Comparison of ENCODE assay signal across 13 cellular contexts in genomic region chr22:50485221-50486131, GRCh38. TPM values are rescaled to one million over a fixed set of nuclear protein-coding genes. Genes with fewer than 3 reads are reported as not detected.
DNase-seq lines count a peak whose midpoint lies in the region; ATAC-seq, FAIRE-seq and TF ChIP-seq lines count a peak whose summit lies in the region.
"Had no signal": no experiment of that assay in that cellular context is flagged by ENCODE, and none has a peak within 500 bp of the region (broad histone marks: within the 10 kb centered on the region; RNA-seq: fewer than 3 reads in every experiment).

No MANE protein-coding gene starts in this region.

- no peak overlapping the region for H2BK120ac ChIP-seq in trophoblast cell (ENCODE audit: insufficient read depth, low read length, poor library complexity)

- H4K91ac ChIP-seq in trophoblast cell (ENCODE audit: low read depth, low read length), result no peak overlapping the region

- peaks cover 2% of the 10 kb centered on the region for H3K9me3 ChIP-seq in trophoblast cell (ENCODE audit: insufficient read depth, low read depth, low read length)
- H3K9me3 ChIP-seq: suprapubic skin had no signal

- peaks cover 4% of the 10 kb centered on the region for H3K27me3 ChIP-seq in bronchial epithelial cell (ENCODE audit: control insufficient read depth, insufficient read depth, low read length)
- H3K27me3 ChIP-seq in trophoblast cell (ENCODE audit: insufficient read depth, low read length), result peaks cover 11% of the 10 kb centered on the region

- no peak overlapping the region for H3K4ac ChIP-seq in trophoblast cell (ENCODE audit: low read depth, low read length)

- no peak overlapping the region for H3K27ac ChIP-seq in trophoblast cell (ENCODE audit: low read depth, low read length)
- H3K27ac ChIP-seq: suprapubic skin had no signal

- no peak overlapping the region for H3K14ac ChIP-seq in trophoblast cell (ENCODE audit: low read length)

- no peak overlapping the region for H2BK12ac ChIP-seq in trophoblast cell (ENCODE audit: low read length)

- in situ Hi-C loops in Caki2 (cut with HindIII; ENCODE audit: low pct_unique_long_range_greater_than_20kb, low sequenced_read_pairs) (no loop called here), GM13977 (cut with MboI; ENCODE audit: low pct_unique_long_range_greater_than_20kb, low sequenced_read_pairs, unreplicated experiment) (no loop called here)

- POLR2A ChIA-PET in HEK293T (lab: Yijun Ruan, JAX), result interaction anchor here (1.3 to 1.5 kb wide), 3 partner anchors 13 to 40 kb away, joined by 4 to 5 read pairs (median 4); partner anchors contain the start of genes LMF2, NCAPH2 and SCO2

- ATAC-seq in GM19395 (IDR thresholded peaks at IDR 0.05; ENCODE audit: unreplicated experiment), result no peak
- ATAC-seq: naive thymus-derived CD8-positive, alpha-beta T cell had no signal

- H3K4me2 ChIP-seq in trophoblast cell (ENCODE audit: low read length), result no peak overlapping the region

- TF ChIP-seq CTCF in bronchial epithelial cell (IDR thresholded peaks at IDR 0.05; ENCODE audit: insufficient read depth, low read length, severe bottlenecking) (peak; percentile 13), GM13977 (IDR thresholded peaks at IDR 0.05; ENCODE audit: extremely low read depth, insufficient read depth, missing control alignments) (no peak)

- H2BK5ac ChIP-seq in trophoblast cell (ENCODE audit: low read depth, low read length, poor library complexity), result no peak overlapping the region

- peaks cover 2% of the 10 kb centered on the region for H3K79me2 ChIP-seq in trophoblast cell (ENCODE audit: control insufficient read depth, insufficient read depth, low read length, poor library complexity)

- no peak overlapping the region for H3K18ac ChIP-seq in trophoblast cell (ENCODE audit: low read length)

- H4K12ac ChIP-seq in trophoblast cell (ENCODE audit: low read depth, low read length), result no peak overlapping the region

- no peak for FAIRE-seq in bronchial epithelial cell (lab: Jason Lieb, UNC)

- peaks cover 4% of the 10 kb centered on the region in 2 experiments for H3K4me1 ChIP-seq in trophoblast cell (ENCODE audit: control insufficient read depth in 1 of 2, insufficient read depth in 2 of 2, low read length in 2 of 2)

- DNase-seq in Caki2 (ENCODE audit: low read depth) (peak; percentile 32), HEK293T (ENCODE audit: extremely low spot score) (no peak), bronchial epithelial cell (ENCODE audit: low read depth) (no peak), trophoblast cell (peak; percentile 90 to 91), NCI-H146 (lab: John Stamatoyannopoulos, UW) (no peak), GM13977 (ENCODE audit: low spot score) (no peak)
- DNase-seq: DMS79 treated with DMSO at 0.1 percent for 48 hours, immature natural killer cell, NCI-H2227 treated with DMSO at 0.1 percent for 48 hours had no signal

- H2AK5ac ChIP-seq in trophoblast cell (ENCODE audit: low read length), result no peak overlapping the region

- CTCF ChIA-PET in HEK293T (lab: Yijun Ruan, JAX), result interaction anchor here (0.6 kb wide), 1 partner anchor 178 kb away, joined by 3 read pairs; the partner anchor contains the start of gene PLXNB2

- H4K8ac ChIP-seq in trophoblast cell (ENCODE audit: low read depth, low read length), result no peak overlapping the region

- no peak overlapping the region for H3K9ac ChIP-seq in trophoblast cell (ENCODE audit: low read length)

- H3K4me3 ChIP-seq in bronchial epithelial cell (ENCODE audit: low read depth, low read length), result no peak overlapping the region
- H3K4me3 ChIP-seq in trophoblast cell (ENCODE audit: low read depth, low read length), result no peak overlapping the region
- H3K4me3 ChIP-seq: suprapubic skin had no signal

- H3K23ac ChIP-seq in trophoblast cell (ENCODE audit: low read length), result no peak overlapping the region

- peaks cover 6% of the 10 kb centered on the region for H3K36me3 ChIP-seq in bronchial epithelial cell (ENCODE audit: control insufficient read depth, insufficient read depth, low read length)
- H3K36me3 ChIP-seq in trophoblast cell (ENCODE audit: control insufficient read depth in 1 of 2, insufficient read depth in 2 of 2, low read length in 2 of 2), result no peaks in the 10 kb centered on the region
- H3K36me3 ChIP-seq: suprapubic skin had no signal

- no peak overlapping the region for H2AFZ ChIP-seq in trophoblast cell (ENCODE audit: insufficient read depth, low read length, poor library complexity)

- no CpG with 5 or more reads among the region's 29 CpGs for WGBS in trophoblast cell (ENCODE audit: extremely low coverage, insufficient coverage, insufficient read length)

- peaks cover 7% of the 10 kb centered on the region for H3K79me1 ChIP-seq in trophoblast cell (ENCODE audit: low read length)

TF ChIP-seq in HEK293T, 16 proteins besides CTCF, POLR2A, EP300 and RAD21:
- TF ChIP-seq L3MBTL2 (conservative IDR thresholded peaks at IDR 0.05) (0 out of 2 replicates have a peak, but pooled peaks have one; percentile 20), NFRKB (IDR thresholded peaks at IDR 0.05) (no peak), BHLHE40 (IDR thresholded peaks at IDR 0.05; ENCODE audit: borderline replicate concordance) (no peak), FOXA1 (IDR thresholded peaks at IDR 0.05) (no peak), ELF4 (IDR thresholded peaks at IDR 0.05) (no peak), CTBP1 (IDR thresholded peaks at IDR 0.05; ENCODE audit: borderline replicate concordance) (no peak), SUZ12 (IDR thresholded peaks at IDR 0.05) (no peak), ZNF384 (IDR thresholded peaks at IDR 0.05) (peak; percentile 58; the same call in 1 of the 2 replicates), HDGF (IDR thresholded peaks at IDR 0.05; ENCODE audit: borderline replicate concordance) (no peak), PKNOX1 (IDR thresholded peaks at IDR 0.05) (no peak), FOXK2 (IDR thresholded peaks at IDR 0.05) (no peak), TARDBP (IDR thresholded peaks at IDR 0.05) (no peak), SP1 (IDR thresholded peaks at IDR 0.05) (no peak), FOXM1 (IDR thresholded peaks at IDR 0.05; ENCODE audit: borderline replicate concordance) (no peak), ARNT (IDR thresholded peaks at IDR 0.05) (no peak), LEF1 (IDR thresholded peaks at IDR 0.05; ENCODE audit: borderline replicate concordance) (no peak)
TF ChIP-seq in HEK293T: peak in this region for 2.

RNA-seq across cellular contexts. Expression of gene MIOX, which starts 1.2 kb away (rescaled TPM):
- total RNA-seq in Caki2 (2014; rRNA removed; shearing (Covaris generic); ENCODE audit: low replicate concordance), result 1.9 TPM in 1 of 2 replicates, not detected in the other
- not detected in 2 replicates for total RNA-seq in bronchial epithelial cell
- polyA plus RNA-seq in trophoblast cell (2013), result 1.1 and 1.2 TPM in 2 replicates
- total RNA-seq: LHCN-M2, suprapubic skin had no signal
- polyA plus RNA-seq: immature natural killer cell had no signal

RNA-seq across cellular contexts. Expression of gene ADM2, which starts 4.1 kb away (rescaled TPM):
- 4.6 and 5.0 TPM in 2 replicates for total RNA-seq in Caki2 (2014; rRNA removed; shearing (Covaris generic); ENCODE audit: low replicate concordance)
- 3.7 and 5.4 TPM in 2 replicates for total RNA-seq in bronchial epithelial cell
- 17.0 and 17.8 TPM in 2 replicates for polyA plus RNA-seq in trophoblast cell (2013)
- total RNA-seq: LHCN-M2 had no signal

RNA-seq across cellular contexts. Expression of gene SBF1, which starts 10.6 kb away (rescaled TPM):
- total RNA-seq in Caki2 (2014; rRNA removed; shearing (Covaris generic); ENCODE audit: low replicate concordance), result 74.3 and 84.8 TPM in 2 replicates
- total RNA-seq in bronchial epithelial cell, result 123 and 129 TPM in 2 replicates
- polyA plus RNA-seq in trophoblast cell (2013), result 44.3 and 46.1 TPM in 2 replicates

RNA-seq across cellular contexts. Expression of gene LMF2, which starts 22.0 kb away (rescaled TPM):
- total RNA-seq in Caki2 (2014; rRNA removed; shearing (Covaris generic); ENCODE audit: low replicate concordance), result 112 and 117 TPM in 2 replicates
- 10.3 and 12.7 TPM in 2 replicates for total RNA-seq in bronchial epithelial cell
- polyA plus RNA-seq in trophoblast cell (2013), result 63.1 and 64.7 TPM in 2 replicates

RNA-seq across cellular contexts. Expression of gene NCAPH2, which starts 22.5 kb away (rescaled TPM):
- 133 and 152 TPM in 2 replicates for total RNA-seq in Caki2 (2014; rRNA removed; shearing (Covaris generic); ENCODE audit: low replicate concordance)
- 28.3 and 44.2 TPM in 2 replicates for total RNA-seq in bronchial epithelial cell
- polyA plus RNA-seq in trophoblast cell (2013), result 24.4 and 24.9 TPM in 2 replicates

Comparison
In these comparisons a context has a peak if more than half of its experiments do, and no peak if none do; other contexts are left out.
1. DNase-seq: peak in Caki2 (single experiment) and trophoblast cell (2 of 2); none in HEK293T (single experiment), bronchial epithelial cell (single experiment), NCI-H146 (single experiment) and GM13977 (single experiment).